In the genomic region with DNA sequence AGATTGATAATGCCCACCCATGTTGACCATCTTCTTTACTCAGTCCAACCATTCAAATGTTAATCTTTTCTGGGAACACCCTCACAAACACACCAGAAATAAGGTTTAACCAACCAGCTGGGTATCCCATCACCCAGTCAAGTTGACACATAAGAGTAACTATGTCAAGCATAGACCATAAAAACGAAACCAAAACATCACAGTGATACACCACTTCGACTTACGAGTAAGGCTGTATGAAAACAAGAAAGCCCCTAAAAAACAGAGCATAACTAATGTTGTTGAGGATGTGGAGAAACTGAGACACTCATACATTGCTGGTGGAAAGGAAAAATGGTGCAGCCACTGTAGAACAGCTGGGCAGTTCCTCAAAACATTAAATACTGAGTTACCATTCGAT, we compare ENCODE assay signal across 13 cellular contexts. TPM values are rescaled to one million over a fixed set of nuclear protein-coding genes. Genes with fewer than 3 reads are reported as not detected.
DNase-seq lines count a peak whose midpoint lies in the region; ATAC-seq and TF ChIP-seq lines count a peak whose summit lies in the region.
"Had no signal": no experiment of that assay in that cellular context is flagged by ENCODE, and none has a peak within 500 bp of the region (broad histone marks: within the 10 kb centered on the region; RNA-seq: fewer than 3 reads in every experiment).

No MANE protein-coding gene starts in this region.

- POLR2A ChIA-PET in activated CD4-positive, alpha-beta memory T cell treated with anti-CD3 and anti-CD28 coated beads, Interleukin-2, amount 10 ng/mL, durations not matched to agents 7 days and 5 days (lab: Charles Lee): no interaction called here

- H3K4me3 ChIP-seq in GM12865 (ENCODE audit: low read depth, low read length): peak overlapping the region; percentile 35
- H3K4me3 ChIP-seq: upper lobe of right lung had no signal

- peak overlapping the region; percentile 53 for H3K4me3 Mint-ChIP-seq in activated CD4-positive, alpha-beta memory T cell treated with anti-CD3 and anti-CD28 coated beads, Interleukin-2, amount 10 ng/mL, durations not matched to agents 7 days and 5 days

- ATAC-seq in GM19328 (IDR thresholded peaks at IDR 0.05; ENCODE audit: unreplicated experiment) (peak; percentile 71), HG02973 (IDR thresholded peaks at IDR 0.05; ENCODE audit: unreplicated experiment) (peak; percentile 69)
- ATAC-seq: upper lobe of right lung had no signal

- DNase-seq in GM12865 (ENCODE audit: low read depth): peak; percentile 79
- DNase-seq in activated CD4-positive, alpha-beta memory T cell treated with anti-CD3 and anti-CD28 coated beads, Interleukin-2, amount 10 ng/mL, durations not matched to agents 7 days and 5 days: no peak
- no peak for DNase-seq in NCI-H1417 (lab: John Stamatoyannopoulos, UW)
- DNase-seq in NCI-H2081 treated with DMSO at 0.1 percent for 48 hours (lab: John Stamatoyannopoulos, UW): no peak
- DNase-seq in SW480 (ENCODE audit: low spot score): no peak
- no peak for DNase-seq in activated CD8-positive, alpha-beta memory T cell treated with anti-CD3 and anti-CD28 coated beads, Interleukin-2, amount 50 U/mL, for 48 hours
- DNase-seq: DMS79; NCI-H1417 treated with DMSO at 0.1 percent for 48 hours; SK-N-SH; stimulated activated CD4-positive, alpha-beta T cell treated with anti-CD3 and anti-CD28 coated beads, Interleukin-4, amount 100 ng/mL, for 1 hour; upper lobe of right lung had no signal

- H3K4me1 Mint-ChIP-seq in activated CD4-positive, alpha-beta memory T cell treated with anti-CD3 and anti-CD28 coated beads, Interleukin-2, amount 10 ng/mL, durations not matched to agents 7 days and 5 days: peaks cover 32% of the 10 kb centered on the region

- no peak for TF ChIP-seq CTCF in GM12865 (IDR thresholded peaks at IDR 0.05; ENCODE audit: insufficient read depth, low read depth, low read length, missing control alignments)

- H3K36me3 Mint-ChIP-seq in activated CD4-positive, alpha-beta memory T cell treated with anti-CD3 and anti-CD28 coated beads, Interleukin-2, amount 10 ng/mL, durations not matched to agents 7 days and 5 days (ENCODE audit: low read depth): peaks cover under 1% of the 10 kb centered on the region

- H3K27ac Mint-ChIP-seq in activated CD4-positive, alpha-beta memory T cell treated with anti-CD3 and anti-CD28 coated beads, Interleukin-2, amount 10 ng/mL, durations not matched to agents 7 days and 5 days: peak overlapping the region; percentile 56

- H3K27me3 Mint-ChIP-seq in activated CD4-positive, alpha-beta memory T cell treated with anti-CD3 and anti-CD28 coated beads, Interleukin-2, amount 10 ng/mL, durations not matched to agents 7 days and 5 days: peaks cover 3% of the 10 kb centered on the region

- peaks cover 4% of the 10 kb centered on the region for H3K9me3 Mint-ChIP-seq in activated CD4-positive, alpha-beta memory T cell treated with anti-CD3 and anti-CD28 coated beads, Interleukin-2, amount 10 ng/mL, durations not matched to agents 7 days and 5 days

- CTCF ChIA-PET in activated CD4-positive, alpha-beta memory T cell treated with anti-CD3 and anti-CD28 coated beads, Interleukin-2, amount 10 ng/mL, durations not matched to agents 7 days and 5 days (lab: Charles Lee): interaction anchor here (1.6 to 1.7 kb wide), 2 partner anchors 11 to 16 kb away, joined by 4 to 5 read pairs; no protein-coding TSS in a partner anchor

RNA-seq across cellular contexts. Expression of a gene that starts 57.4 kb away (rescaled TPM):
- 10 to 100 TPM; 18.4 to 21.6 TPM for total RNA-seq in activated CD4-positive, alpha-beta memory T cell treated with anti-CD3 and anti-CD28 coated beads, Interleukin-2, amount 10 ng/mL, durations not matched to agents 7 days and 5 days
